ENCODE assay signal across 12 cellular contexts in the genomic region with DNA sequence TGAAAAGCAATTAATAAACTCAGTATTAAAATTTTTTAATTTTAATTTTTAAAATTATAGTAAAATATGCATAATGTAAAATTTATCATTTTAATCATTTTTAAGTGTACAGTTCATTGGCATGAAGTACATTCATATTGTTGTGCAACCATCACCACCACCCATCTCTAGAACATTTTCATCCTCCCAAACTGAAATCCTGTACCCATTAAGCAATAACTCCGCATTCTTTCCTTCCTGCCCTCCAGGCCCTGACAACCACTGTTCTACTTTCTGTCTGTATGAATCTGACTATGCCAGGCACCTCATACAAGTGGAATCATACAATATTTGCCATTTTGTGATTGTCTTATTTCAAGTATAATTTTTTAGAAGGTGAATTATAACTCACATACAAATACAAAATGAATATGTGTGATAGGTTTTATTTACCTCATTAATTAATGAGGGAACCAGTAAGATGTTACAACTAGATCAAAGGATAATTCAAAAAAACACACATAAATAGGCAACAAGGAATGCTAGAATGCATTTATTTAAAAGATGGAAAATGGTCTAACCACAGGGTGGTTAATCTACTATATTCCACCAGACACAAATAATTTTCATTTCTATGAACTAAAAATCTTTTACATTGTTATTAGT. TPM values are rescaled to one million over a fixed set of nuclear protein-coding genes. Genes with fewer than 3 reads are reported as not detected.
DNase-seq lines count a peak whose midpoint lies in the region; TF ChIP-seq lines count a peak whose summit lies in the region.
"Had no signal": no experiment of that assay in that cellular context is flagged by ENCODE, and none has a peak within 500 bp of the region (broad histone marks: within the 10 kb centered on the region; RNA-seq: fewer than 3 reads in every experiment).

No MANE protein-coding gene starts in this region.

- H3K4me2 ChIP-seq in skeletal muscle satellite cell (ENCODE audit: low read length), result peak overlapping the region; percentile 27
- H3K4me2 ChIP-seq: BLaER1 had no signal

- H3K9me3 ChIP-seq in skeletal muscle satellite cell (replicated peaks; ENCODE audit: low read length), result no peaks in the 10 kb centered on the region
- H3K9me3 ChIP-seq: BLaER1, ovary, tibial nerve had no signal

- no peak overlapping the region for H3K4me3 ChIP-seq in fibroblast of mammary gland (ENCODE audit: control insufficient read depth, low read depth, low read length)
- H3K4me3 ChIP-seq in skeletal muscle satellite cell (ENCODE audit: low read length), result no peak overlapping the region
- H3K4me3 ChIP-seq: BLaER1, ovary, tibial nerve had no signal

- no peaks in the 10 kb centered on the region for H3K27me3 ChIP-seq in skeletal muscle satellite cell (ENCODE audit: control insufficient read depth, insufficient read depth, low read length)
- H3K27me3 ChIP-seq: BLaER1, ovary, tibial nerve had no signal

- DNase-seq in Kasumi-1 (lab: John Stamatoyannopoulos, UW), result peak; percentile 51 to 55
- peak; percentile 90 for DNase-seq in SIG-M5 treated with dmso at 0.1 percent for 504 hours (lab: John Stamatoyannopoulos, UW; ENCODE audit: unreplicated experiment)
- DNase-seq in fibroblast of mammary gland (ENCODE audit: low read depth), result peak; percentile 39
- no peak for DNase-seq in SW480 (ENCODE audit: low spot score)
- no peak for DNase-seq in NCI-H2107 treated with DMSO at 0.1 percent for 48 hours (lab: John Stamatoyannopoulos, UW; ENCODE audit: unreplicated experiment)
- DNase-seq in pons (ENCODE audit: low spot score), result no peak

- no peak for TF ChIP-seq CTCF in fibroblast of mammary gland (conservative IDR thresholded peaks at IDR 0.05; ENCODE audit: control insufficient read depth, insufficient read depth, low read depth, low read length)

- no peaks in the 10 kb centered on the region for H3K36me3 ChIP-seq in skeletal muscle satellite cell (ENCODE audit: insufficient read depth, low read length)
- H3K36me3 ChIP-seq: ovary had no signal

- peaks cover 30% of the 10 kb centered on the region for H3K4me1 ChIP-seq in skeletal muscle satellite cell (ENCODE audit: control insufficient read depth, insufficient read depth, low read length)

- H3K9ac ChIP-seq in skeletal muscle satellite cell (ENCODE audit: low read depth, low read length), result peak overlapping the region; percentile 28
- H3K9ac ChIP-seq: BLaER1 had no signal

RNA-seq across cellular contexts. Expression of a gene that starts 13.1 kb away (rescaled TPM):
- 11.6 and 16.2 TPM in 2 replicates for total RNA-seq in skeletal muscle satellite cell (2012; rRNA removed)

RNA-seq across cellular contexts. Expression of a gene that starts 29.5 kb away (rescaled TPM):
- total RNA-seq in skeletal muscle satellite cell (2012; rRNA removed), result 0.22 and 0.25 TPM in 2 replicates
- total RNA-seq: activated CD4-positive, alpha-beta T cell treated with anti-CD3 and anti-CD28 coated beads, Interleukin-2, amount 10 ng/mL, durations not matched to agents 24 days and 14 days; myocyte had no signal

Comparison
In these comparisons a context has a peak if more than half of its experiments do, and no peak if none do; other contexts are left out.
1. DNase-seq: peak in Kasumi-1 (2 of 2), SIG-M5 treated with dmso at 0.1 percent for 504 hours (single experiment) and fibroblast of mammary gland (single experiment); none in SW480 (single experiment), NCI-H2107 treated with DMSO at 0.1 percent for 48 hours (single experiment) and pons (single experiment).